1 cellular context compared by ENCODE assay signal in genomic region chr1:229370601-229371021, GRCh38.
TF ChIP-seq lines count a peak whose summit lies in the region.

No MANE protein-coding gene starts in this region.

TF ChIP-seq in GM12878, 131 proteins besides CTCF, POLR2A, EP300 and RAD21 (continued from another document):
- no peak for TF ChIP-seq ZNF592 (IDR thresholded peaks at IDR 0.05)
- no peak for TF ChIP-seq MTA3 (IDR thresholded peaks at IDR 0.05; ENCODE audit: borderline replicate concordance, low read length)
- no peak for TF ChIP-seq FOXM1 (IDR thresholded peaks at IDR 0.05; ENCODE audit: low read depth, low read length)
- TF ChIP-seq SMARCA5 (IDR thresholded peaks at IDR 0.05), result no peak
- TF ChIP-seq ZBTB33 (IDR thresholded peaks at IDR 0.05), result no peak
- TF ChIP-seq CHD4 (IDR thresholded peaks at IDR 0.05), result no peak
- TF ChIP-seq BACH1 (IDR thresholded peaks at IDR 0.05; ENCODE audit: borderline replicate concordance), result no peak
- TF ChIP-seq BCL3 (IDR thresholded peaks at IDR 0.05; ENCODE audit: borderline replicate concordance, insufficient read depth, low read depth, low read length, poor library complexity, severe bottlenecking), result no peak
- TF ChIP-seq FOS (IDR thresholded peaks at IDR 0.05; ENCODE audit: borderline replicate concordance, extremely low read depth, insufficient read length), result no peak
- no peak for TF ChIP-seq IRF3 (IDR thresholded peaks at IDR 0.05)
- TF ChIP-seq NR2F1 (conservative IDR thresholded peaks at IDR 0.05), result no peak
- no peak for TF ChIP-seq CBX3 (IDR thresholded peaks at IDR 0.05; ENCODE audit: borderline replicate concordance, low read depth)
- no peak for TF ChIP-seq MYC (IDR thresholded peaks at IDR 0.05; ENCODE audit: insufficient read depth, insufficient read length, insufficient replicate concordance, low read length, severe bottlenecking)
- TF ChIP-seq EGR1 (IDR thresholded peaks at IDR 0.05; ENCODE audit: borderline replicate concordance in 1 of 2, low read depth in 2 of 2, low read length in 2 of 2), result no peak
